ENCODE assay signal across 19 cellular contexts in genomic region chr2:102306125-102306524, GRCh38. TPM values are rescaled to one million over a fixed set of nuclear protein-coding genes. Genes with fewer than 3 reads are reported as not detected.
"Had no signal": no experiment of that assay in that cellular context is flagged by ENCODE, and none has a peak within 500 bp of the region (broad histone marks: within the 10 kb centered on the region; RNA-seq: fewer than 3 reads in every experiment).

No MANE protein-coding gene starts in this region.

- H3K36me3 ChIP-seq: cardiac muscle cell, heart left ventricle, stomach, transverse colon, vagina had no signal

- H3K9me3 ChIP-seq: heart left ventricle, stomach, transverse colon, vagina had no signal

- H3K27me3 ChIP-seq: cardiac muscle cell, vagina had no signal

- H3K9me3 Mint-ChIP-seq: endodermal cell had no signal

- H3K4me3 Mint-ChIP-seq: endodermal cell had no signal

- H3K27ac ChIP-seq: cardiac muscle cell, epithelial cell of prostate, parathyroid adenoma, stomach, transverse colon, vagina had no signal

- H3K4me3 ChIP-seq: cardiac muscle cell, heart left ventricle, stomach, transverse colon, vagina had no signal

- H3K27ac Mint-ChIP-seq: endodermal cell had no signal

- H3K4me1 ChIP-seq: stomach, vagina had no signal

- DNase-seq: activated CD4-positive, alpha-beta T cell treated with anti-CD3 and anti-CD28 coated beads, Interleukin-2, amount 50 U/mL, for 1 hour; activated CD8-positive, alpha-beta memory T cell treated with anti-CD3 and anti-CD28 coated beads, Interleukin-2, amount 50 U/mL, for 48 hours; activated naive CD4-positive, alpha-beta T cell; cortex of kidney; endodermal cell; heart left ventricle; left cardiac atrium; mesenchymal stem cell; nucleus accumbens; right cardiac atrium; stimulated activated CD4-positive, alpha-beta T cell treated with anti-CD3 and anti-CD28 coated beads, Interleukin-12 subunit alpha, Interleukin-12 subunit beta, amount 100 ng/mL, for 4 hours; stomach; transverse colon had no signal

- ATAC-seq: heart left ventricle, left cardiac atrium, right cardiac atrium had no signal

RNA-seq across cellular contexts. Expression of gene IL1RL1, which starts 5.2 kb away (rescaled TPM):
- total RNA-seq: cardiac muscle cell, myocyte had no signal

RNA-seq across cellular contexts. Expression of gene IL18R1, which starts 49.5 kb away (rescaled TPM):
- total RNA-seq: myocyte, temporal lobe had no signal
